ENCODE assay signal across 21 cellular contexts in genomic region chr19:29603308-29603707, GRCh38.
"Had no signal": no experiment of that assay in that cellular context is flagged by ENCODE, and none has a peak within 500 bp of the region (broad histone marks: within the 10 kb centered on the region; RNA-seq: fewer than 3 reads in every experiment).

No MANE protein-coding gene starts in this region.

- DNase-seq: activated naive CD4-positive, alpha-beta T cell treated with anti-CD3 and anti-CD28 coated beads for 36 hours; activated T-cell treated with anti-CD3 and anti-CD28 coated beads, Interleukin-2, amount 50 U/mL, for 4 hours; brain microvascular endothelial cell; central memory CD4-positive, alpha-beta T cell; effector memory CD4-positive, alpha-beta T cell; glutamatergic neuron; kidney glomerular epithelial cell; left ventricle myocardium inferior; natural killer cell; pancreas; psoas muscle; stimulated activated CD4-positive, alpha-beta T cell treated with anti-CD3 and anti-CD28 coated beads, Interleukin-2, amount 100 ng/mL, for 24 hours; stimulated activated naive B cell treated with anti-CD40 and anti-IgM and Interleukin-4, amounts not matched to agents 10 μg/mL and 1 μg/mL and 100 μg/mL, for 72 hours; transverse colon; uterus; WERI-Rb-1 had no signal

- H3K9me3 Mint-ChIP-seq: activated naive CD4-positive, alpha-beta T cell treated with anti-CD3 and anti-CD28 coated beads for 36 hours; activated T-cell treated with anti-CD3 and anti-CD28 coated beads, Interleukin-2, amount 50 U/mL, for 4 hours; mesothelial cell of epicardium; natural killer cell; stimulated activated naive B cell treated with anti-CD40 and anti-IgM and Interleukin-4, amounts not matched to agents 10 μg/mL and 1 μg/mL and 100 μg/mL, for 72 hours had no signal

- H3K36me3 Mint-ChIP-seq: mesothelial cell of epicardium, natural killer cell had no signal

- H3K36me3 ChIP-seq: ascending aorta, brain microvascular endothelial cell, esophagus muscularis mucosa, pancreas, right atrium auricular region, transverse colon, uterus, WERI-Rb-1 had no signal

- H3K27ac Mint-ChIP-seq: activated naive CD4-positive, alpha-beta T cell treated with anti-CD3 and anti-CD28 coated beads for 36 hours; mesothelial cell of epicardium; natural killer cell; stimulated activated naive B cell treated with anti-CD40 and anti-IgM and Interleukin-4, amounts not matched to agents 10 μg/mL and 1 μg/mL and 100 μg/mL, for 72 hours had no signal

- H3K4me3 Mint-ChIP-seq: activated naive CD4-positive, alpha-beta T cell treated with anti-CD3 and anti-CD28 coated beads for 36 hours; activated T-cell treated with anti-CD3 and anti-CD28 coated beads, Interleukin-2, amount 50 U/mL, for 4 hours; mesothelial cell of epicardium; natural killer cell; stimulated activated naive B cell treated with anti-CD40 and anti-IgM and Interleukin-4, amounts not matched to agents 10 μg/mL and 1 μg/mL and 100 μg/mL, for 72 hours had no signal

- H3K27ac ChIP-seq: ascending aorta, brain microvascular endothelial cell, esophagus muscularis mucosa, hepatocyte, left ventricle myocardium inferior, pancreas, psoas muscle, right atrium auricular region, transverse colon, uterus, WERI-Rb-1 had no signal

- ATAC-seq: activated T-cell treated with anti-CD3 and anti-CD28 coated beads, Interleukin-2, amount 50 U/mL, for 4 hours; natural killer cell; pancreas; psoas muscle; stimulated activated naive B cell treated with anti-CD40 and anti-IgM and Interleukin-4, amounts not matched to agents 10 μg/mL and 1 μg/mL and 100 μg/mL, for 72 hours had no signal

- H3K27me3 ChIP-seq: ascending aorta, brain microvascular endothelial cell, hepatocyte, pancreas, right atrium auricular region, uterus had no signal

- H3K4me3 ChIP-seq: ascending aorta, esophagus muscularis mucosa, hepatocyte, left ventricle myocardium inferior, pancreas, psoas muscle, right atrium auricular region, transverse colon, uterus had no signal

- H3K9me3 ChIP-seq: ascending aorta, esophagus muscularis mucosa, left ventricle myocardium inferior, pancreas, psoas muscle, right atrium auricular region, transverse colon, uterus had no signal
